Comparison of ENCODE assay signal across 2 cellular contexts in the genomic region with DNA sequence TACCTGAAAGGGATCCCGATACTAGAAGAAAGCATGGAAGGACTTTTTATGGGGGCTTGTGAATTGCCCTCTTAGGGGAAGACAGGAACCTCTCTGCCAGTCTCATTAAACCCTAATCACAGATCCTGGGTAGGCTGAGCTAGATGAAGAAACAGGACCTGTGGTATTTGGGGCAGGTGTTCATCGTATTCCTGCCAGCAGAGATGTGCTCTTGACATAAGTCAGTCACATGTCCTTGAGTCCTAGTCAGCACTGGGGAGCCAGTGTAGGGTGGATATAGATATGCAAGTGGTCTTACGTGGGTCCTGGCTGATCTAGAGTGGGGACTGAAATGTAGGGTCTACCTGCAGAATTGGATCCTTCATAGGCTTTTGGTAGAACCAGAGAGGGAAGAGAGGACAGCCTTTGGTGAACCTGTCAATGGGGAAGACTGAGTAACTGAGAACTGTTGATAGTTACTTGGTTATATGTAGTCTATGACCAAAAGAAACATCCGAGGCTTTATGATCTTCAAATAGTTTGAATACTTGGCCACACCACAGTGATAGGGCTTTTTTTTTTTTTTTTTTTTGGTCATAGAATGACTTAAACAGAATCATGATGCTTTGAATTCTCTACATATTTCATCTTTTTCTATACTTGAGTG.
TF ChIP-seq lines count a peak whose summit lies in the region.

No MANE protein-coding gene starts in this region.

TF ChIP-seq in IMR-90, 13 proteins besides CTCF, POLR2A, EP300 and RAD21:
- TF ChIP-seq MAFK (IDR thresholded peaks at IDR 0.05; ENCODE audit: low read depth, low read length) = no peak
- TF ChIP-seq NFE2L2 (IDR thresholded peaks at IDR 0.05; ENCODE audit: low read depth, low read length) = 0 out of 2 replicates have a peak, but pooled peaks have one; percentile 37

TF ChIP-seq in endothelial cell of umbilical vein, 7 proteins besides CTCF, POLR2A, EP300 and RAD21:
- TF ChIP-seq EZH2 (IDR thresholded peaks at IDR 0.05; ENCODE audit: borderline replicate concordance, low read depth, low read length, severe bottlenecking) (no peak), POLR2AphosphoS5 (IDR thresholded peaks at IDR 0.05; ENCODE audit: insufficient read depth, low read depth, low read length) (no peak), JUN (IDR thresholded peaks at IDR 0.05; ENCODE audit: borderline replicate concordance, insufficient read depth, insufficient read length, low read depth) (no peak)
TF ChIP-seq in endothelial cell of umbilical vein: peak in this region for 0.
